8 cellular contexts compared by ENCODE assay signal in the genomic region with DNA sequence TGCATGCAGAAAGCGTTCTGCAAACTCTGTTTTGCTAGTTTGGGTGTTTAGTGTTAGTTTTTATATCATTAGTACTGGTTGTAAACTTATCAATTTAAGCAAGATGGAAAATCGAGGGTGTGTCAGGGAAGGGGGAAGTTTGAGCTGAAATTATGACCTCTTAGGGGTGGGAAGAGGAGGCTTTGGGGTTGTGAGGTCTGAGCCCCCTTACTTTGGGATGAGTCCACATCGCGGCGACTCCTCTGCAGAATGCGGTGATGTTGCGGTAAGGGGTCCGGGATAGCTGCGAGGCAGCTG. TPM values are rescaled to one million over a fixed set of nuclear protein-coding genes. Genes with fewer than 3 reads are reported as not detected.
DNase-seq lines count a peak whose midpoint lies in the region; ATAC-seq and TF ChIP-seq lines count a peak whose summit lies in the region.

No MANE protein-coding gene starts in this region.

- H3K9me3 ChIP-seq in DND-41 (ENCODE audit: insufficient read depth, low read length, severe bottlenecking), result no peaks in the 10 kb centered on the region

- H3K4me1 Mint-ChIP-seq in osteocyte (ENCODE audit: unreplicated experiment), result peaks cover 18% of the 10 kb centered on the region

- no peak for ATAC-seq in DND-41 (ENCODE audit: insufficient read depth, low read depth)
- no peak for ATAC-seq in GM19397 (IDR thresholded peaks at IDR 0.05; ENCODE audit: unreplicated experiment)

- no peak for TF ChIP-seq EP300 in Ishikawa (IDR thresholded peaks at IDR 0.05; ENCODE audit: borderline replicate concordance)

- peak overlapping the region; percentile 85 for H3K27ac Mint-ChIP-seq in osteocyte (ENCODE audit: unreplicated experiment)

- H3K4me2 ChIP-seq in DND-41 (ENCODE audit: insufficient read depth, low read length), result peak overlapping the region; percentile 60

- peak overlapping the region; percentile 11; the same call in 1 of the 2 replicates for H2AFZ ChIP-seq in DND-41 (ENCODE audit: low read depth, low read length)

- peaks cover 25% of the 10 kb centered on the region for H3K4me1 ChIP-seq in DND-41 (ENCODE audit: insufficient read depth, low read length)

- no peaks in the 10 kb centered on the region for H3K27me3 Mint-ChIP-seq in osteocyte (ENCODE audit: unreplicated experiment)

- H3K27ac ChIP-seq in DND-41 (ENCODE audit: low read length) (peak overlapping the region; percentile 29; the same call in 1 of the 2 replicates), coronary artery (peak overlapping the region in 1 of 2 donors; percentile 33)

- H3K79me2 ChIP-seq in DND-41 (ENCODE audit: insufficient read depth, low read length), result peaks cover 40% of the 10 kb centered on the region

- DNase-seq in DND-41 (no peak), coronary artery (ENCODE audit: low spot score) (no peak), osteocyte (ENCODE audit: extremely low spot score, unreplicated experiment) (no peak), cerebellar nuclear complex (lab: John Stamatoyannopoulos, UW) (no peak), DMS79 treated with DMSO at 0.1 percent for 48 hours (lab: John Stamatoyannopoulos, UW) (no peak), GM10266 (ENCODE audit: extremely low spot score) (no peak)

- no peaks in the 10 kb centered on the region for H3K9me3 Mint-ChIP-seq in osteocyte (ENCODE audit: unreplicated experiment)

- peak overlapping the region; percentile 93; the same call in 1 of the 2 replicates for H3K9ac ChIP-seq in DND-41 (ENCODE audit: low read depth, low read length)

- peak; percentile 12; the same call in 1 of the 2 replicates for TF ChIP-seq RAD21 in Ishikawa (IDR thresholded peaks at IDR 0.05; ENCODE audit: low read depth)

- peak overlapping the region in 1 of 2 experiments; percentile 97; a peak in 2 of 4 replicates for H3K4me3 ChIP-seq in DND-41 (ENCODE audit: low read depth in 1 of 2, low read length in 2 of 2)
- H3K4me3 ChIP-seq in coronary artery, result peak overlapping the region; percentile 90

- H4K20me1 ChIP-seq in DND-41 (ENCODE audit: insufficient read depth, low read length), result peaks cover 7% of the 10 kb centered on the region; the same call in 1 of the 2 replicates

- peaks cover 14% of the 10 kb centered on the region for H3K36me3 ChIP-seq in DND-41 (ENCODE audit: insufficient read depth, low read length)

- no peak for TF ChIP-seq CTCF in DND-41 (IDR thresholded peaks at IDR 0.05; ENCODE audit: borderline replicate concordance, extremely low read depth, low read length, poor library complexity, severe bottlenecking)
- TF ChIP-seq CTCF in coronary artery (IDR thresholded peaks at IDR 0.05), result no peak
- no peak for TF ChIP-seq CTCF in osteocyte (IDR thresholded peaks at IDR 0.05)
- no peak for TF ChIP-seq CTCF in GM10266 (IDR thresholded peaks at IDR 0.05; ENCODE audit: control insufficient read depth, insufficient read depth, low read depth, missing control alignments)

- peak overlapping the region; percentile 85 for H3K4me3 Mint-ChIP-seq in osteocyte (ENCODE audit: unreplicated experiment)

- H3K36me3 Mint-ChIP-seq in osteocyte (ENCODE audit: unreplicated experiment), result no peaks in the 10 kb centered on the region

- no peaks in the 10 kb centered on the region for H3K27me3 ChIP-seq in DND-41 (ENCODE audit: insufficient read depth, low read length, poor library complexity)

TF ChIP-seq in Ishikawa, 13 proteins besides CTCF, POLR2A, EP300 and RAD21:
- no peak for TF ChIP-seq FOXM1 (IDR thresholded peaks at IDR 0.05; ENCODE audit: borderline replicate concordance, low read depth)
- TF ChIP-seq TEAD4 (IDR thresholded peaks at IDR 0.05), result no peak
- TF ChIP-seq ZBTB7A (IDR thresholded peaks at IDR 0.05; ENCODE audit: low read depth), result peak; percentile 38; the same call in 1 of the 2 replicates
TF ChIP-seq in Ishikawa: peak in this region for 1.

RNA-seq across cellular contexts. Expression of a gene that starts 0.7 kb away (rescaled TPM):
- total RNA-seq in osteocyte, result 71.7 and 74.4 TPM in 2 replicates

RNA-seq across cellular contexts. Expression of a gene that starts 18.4 kb away (rescaled TPM):
- total RNA-seq in osteocyte, result 31.2 and 35.3 TPM in 2 replicates

RNA-seq across cellular contexts. Expression of a gene that starts 24.4 kb away (rescaled TPM):
- 91.0 and 101 TPM in 2 replicates for total RNA-seq in osteocyte

RNA-seq across cellular contexts. Expression of a gene that starts 55.2 kb away (rescaled TPM):
- total RNA-seq in osteocyte, result 932 and 969 TPM in 2 replicates
